Comparison of ENCODE assay signal across 1 cellular context in the genomic region with DNA sequence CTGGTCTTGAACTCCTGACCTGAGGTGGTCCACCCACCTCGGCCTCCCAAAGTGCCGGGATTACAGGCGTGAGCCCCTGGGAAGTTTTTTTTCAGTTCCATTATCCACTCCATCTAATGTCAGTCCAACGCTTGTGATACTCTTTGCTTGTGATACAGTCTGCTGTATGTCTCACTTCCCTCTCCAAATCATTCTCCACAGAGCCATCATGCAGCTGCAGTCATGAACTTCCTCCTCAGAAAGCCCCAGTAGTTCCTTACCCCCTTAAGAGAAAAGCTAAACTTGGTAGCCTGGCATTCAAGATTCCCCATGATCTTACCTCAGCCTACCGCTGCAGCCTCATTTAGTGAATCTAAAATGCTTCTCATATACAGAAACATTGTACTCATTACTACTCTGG.
A peak's percentile ranks its signal among the peaks of the same experiment; 100 is the strongest.
TF ChIP-seq lines count a peak whose summit lies in the region.

No MANE protein-coding gene starts in this region.

TF ChIP-seq in GM12878, 131 proteins besides CTCF, POLR2A, EP300 and RAD21 (continues in another document):
- no peak for TF ChIP-seq KDM1A (IDR thresholded peaks at IDR 0.05; ENCODE audit: borderline replicate concordance)
- no peak for TF ChIP-seq ATF7 (IDR thresholded peaks at IDR 0.05; ENCODE audit: low read depth)
- no peak for TF ChIP-seq GABPA (IDR thresholded peaks at IDR 0.05; ENCODE audit: low read depth)
- TF ChIP-seq CREM (IDR thresholded peaks at IDR 0.05; ENCODE audit: low read depth) = no peak
- no peak for TF ChIP-seq EGR1 (IDR thresholded peaks at IDR 0.05; ENCODE audit: borderline replicate concordance in 1 of 2, low read depth in 2 of 2, low read length in 2 of 2)
- 0 out of 2 replicates have a peak, but pooled peaks have one; percentile 26 for TF ChIP-seq MEF2A (IDR thresholded peaks at IDR 0.05; ENCODE audit: insufficient read depth, low read depth, low read length)
- TF ChIP-seq, protein P1, sequence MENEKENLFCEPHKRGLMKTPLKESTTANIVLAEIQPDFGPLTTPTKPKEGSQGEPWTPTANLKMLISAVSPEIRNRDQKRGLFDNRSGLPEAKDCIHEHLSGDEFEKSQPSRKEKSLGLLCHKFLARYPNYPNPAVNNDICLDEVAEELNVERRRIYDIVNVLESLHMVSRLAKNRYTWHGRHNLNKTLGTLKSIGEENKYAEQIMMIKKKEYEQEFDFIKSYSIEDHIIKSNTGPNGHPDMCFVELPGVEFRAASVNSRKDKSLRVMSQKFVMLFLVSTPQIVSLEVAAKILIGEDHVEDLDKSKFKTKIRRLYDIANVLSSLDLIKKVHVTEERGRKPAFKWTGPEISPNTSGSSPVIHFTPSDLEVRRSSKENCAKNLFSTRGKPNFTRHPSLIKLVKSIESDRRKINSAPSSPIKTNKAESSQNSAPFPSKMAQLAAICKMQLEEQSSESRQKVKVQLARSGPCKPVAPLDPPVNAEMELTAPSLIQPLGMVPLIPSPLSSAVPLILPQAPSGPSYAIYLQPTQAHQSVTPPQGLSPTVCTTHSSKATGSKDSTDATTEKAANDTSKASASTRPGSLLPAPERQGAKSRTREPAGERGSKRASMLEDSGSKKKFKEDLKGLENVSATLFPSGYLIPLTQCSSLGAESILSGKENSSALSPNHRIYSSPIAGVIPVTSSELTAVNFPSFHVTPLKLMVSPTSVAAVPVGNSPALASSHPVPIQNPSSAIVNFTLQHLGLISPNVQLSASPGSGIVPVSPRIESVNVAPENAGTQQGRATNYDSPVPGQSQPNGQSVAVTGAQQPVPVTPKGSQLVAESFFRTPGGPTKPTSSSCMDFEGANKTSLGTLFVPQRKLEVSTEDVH (IDR thresholded peaks at IDR 0.05; ENCODE audit: low read depth, partially characterized antibody) = no peak
- no peak for TF ChIP-seq SIN3A (IDR thresholded peaks at IDR 0.05; ENCODE audit: low read depth, low read length)
- TF ChIP-seq NR2C1 (IDR thresholded peaks at IDR 0.05) = no peak
- TF ChIP-seq, protein P2, sequence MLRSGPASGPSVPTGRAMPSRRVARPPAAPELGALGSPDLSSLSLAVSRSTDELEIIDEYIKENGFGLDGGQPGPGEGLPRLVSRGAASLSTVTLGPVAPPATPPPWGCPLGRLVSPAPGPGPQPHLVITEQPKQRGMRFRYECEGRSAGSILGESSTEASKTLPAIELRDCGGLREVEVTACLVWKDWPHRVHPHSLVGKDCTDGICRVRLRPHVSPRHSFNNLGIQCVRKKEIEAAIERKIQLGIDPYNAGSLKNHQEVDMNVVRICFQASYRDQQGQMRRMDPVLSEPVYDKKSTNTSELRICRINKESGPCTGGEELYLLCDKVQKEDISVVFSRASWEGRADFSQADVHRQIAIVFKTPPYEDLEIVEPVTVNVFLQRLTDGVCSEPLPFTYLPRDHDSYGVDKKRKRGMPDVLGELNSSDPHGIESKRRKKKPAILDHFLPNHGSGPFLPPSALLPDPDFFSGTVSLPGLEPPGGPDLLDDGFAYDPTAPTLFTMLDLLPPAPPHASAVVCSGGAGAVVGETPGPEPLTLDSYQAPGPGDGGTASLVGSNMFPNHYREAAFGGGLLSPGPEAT (IDR thresholded peaks at IDR 0.05; ENCODE audit: low read depth) = peak; percentile 45; the same call in 1 of the 2 replicates
- TF ChIP-seq CEBPB (IDR thresholded peaks at IDR 0.05; ENCODE audit: borderline replicate concordance in 1 of 2, low read depth in 2 of 2, low read length in 2 of 2) = no peak
- no peak for TF ChIP-seq POLR2AphosphoS5 (IDR thresholded peaks at IDR 0.05; ENCODE audit: low read length)
- no peak for TF ChIP-seq FOXK2 (IDR thresholded peaks at IDR 0.05)
- TF ChIP-seq ZNF622 (IDR thresholded peaks at IDR 0.05) = no peak
- no peak for TF ChIP-seq TCF12 (IDR thresholded peaks at IDR 0.05; ENCODE audit: low read depth, low read length)
- TF ChIP-seq KLF5 (IDR thresholded peaks at IDR 0.05; ENCODE audit: partially characterized antibody) = no peak
- no peak for TF ChIP-seq BACH1 (IDR thresholded peaks at IDR 0.05; ENCODE audit: borderline replicate concordance)
- TF ChIP-seq FOXM1 (IDR thresholded peaks at IDR 0.05; ENCODE audit: low read depth, low read length) = no peak
- TF ChIP-seq, protein P3, sequence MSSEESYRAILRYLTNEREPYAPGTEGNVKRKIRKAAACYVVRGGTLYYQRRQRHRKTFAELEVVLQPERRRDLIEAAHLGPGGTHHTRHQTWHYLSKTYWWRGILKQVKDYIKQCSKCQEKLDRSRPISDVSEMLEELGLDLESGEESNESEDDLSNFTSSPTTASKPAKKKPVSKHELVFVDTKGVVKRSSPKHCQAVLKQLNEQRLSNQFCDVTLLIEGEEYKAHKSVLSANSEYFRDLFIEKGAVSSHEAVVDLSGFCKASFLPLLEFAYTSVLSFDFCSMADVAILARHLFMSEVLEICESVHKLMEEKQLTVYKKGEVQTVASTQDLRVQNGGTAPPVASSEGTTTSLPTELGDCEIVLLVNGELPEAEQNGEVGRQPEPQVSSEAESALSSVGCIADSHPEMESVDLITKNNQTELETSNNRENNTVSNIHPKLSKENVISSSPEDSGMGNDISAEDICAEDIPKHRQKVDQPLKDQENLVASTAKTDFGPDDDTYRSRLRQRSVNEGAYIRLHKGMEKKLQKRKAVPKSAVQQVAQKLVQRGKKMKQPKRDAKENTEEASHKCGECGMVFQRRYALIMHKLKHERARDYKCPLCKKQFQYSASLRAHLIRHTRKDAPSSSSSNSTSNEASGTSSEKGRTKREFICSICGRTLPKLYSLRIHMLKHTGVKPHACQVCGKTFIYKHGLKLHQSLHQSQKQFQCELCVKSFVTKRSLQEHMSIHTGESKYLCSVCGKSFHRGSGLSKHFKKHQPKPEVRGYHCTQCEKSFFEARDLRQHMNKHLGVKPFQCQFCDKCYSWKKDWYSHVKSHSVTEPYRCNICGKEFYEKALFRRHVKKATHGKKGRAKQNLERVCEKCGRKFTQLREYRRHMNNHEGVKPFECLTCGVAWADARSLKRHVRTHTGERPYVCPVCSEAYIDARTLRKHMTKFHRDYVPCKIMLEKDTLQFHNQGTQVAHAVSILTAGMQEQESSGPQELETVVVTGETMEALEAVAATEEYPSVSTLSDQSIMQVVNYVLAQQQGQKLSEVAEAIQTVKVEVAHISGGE (CRISPR knock-in tag; IDR thresholded peaks at IDR 0.05) = no peak
- no peak for TF ChIP-seq SUZ12 (IDR thresholded peaks at IDR 0.05; ENCODE audit: unreplicated experiment)
- no peak for TF ChIP-seq MTA2 (IDR thresholded peaks at IDR 0.05; ENCODE audit: low read depth)
- TF ChIP-seq TCF7 (IDR thresholded peaks at IDR 0.05; ENCODE audit: borderline replicate concordance) = no peak
- TF ChIP-seq, protein P4, sequence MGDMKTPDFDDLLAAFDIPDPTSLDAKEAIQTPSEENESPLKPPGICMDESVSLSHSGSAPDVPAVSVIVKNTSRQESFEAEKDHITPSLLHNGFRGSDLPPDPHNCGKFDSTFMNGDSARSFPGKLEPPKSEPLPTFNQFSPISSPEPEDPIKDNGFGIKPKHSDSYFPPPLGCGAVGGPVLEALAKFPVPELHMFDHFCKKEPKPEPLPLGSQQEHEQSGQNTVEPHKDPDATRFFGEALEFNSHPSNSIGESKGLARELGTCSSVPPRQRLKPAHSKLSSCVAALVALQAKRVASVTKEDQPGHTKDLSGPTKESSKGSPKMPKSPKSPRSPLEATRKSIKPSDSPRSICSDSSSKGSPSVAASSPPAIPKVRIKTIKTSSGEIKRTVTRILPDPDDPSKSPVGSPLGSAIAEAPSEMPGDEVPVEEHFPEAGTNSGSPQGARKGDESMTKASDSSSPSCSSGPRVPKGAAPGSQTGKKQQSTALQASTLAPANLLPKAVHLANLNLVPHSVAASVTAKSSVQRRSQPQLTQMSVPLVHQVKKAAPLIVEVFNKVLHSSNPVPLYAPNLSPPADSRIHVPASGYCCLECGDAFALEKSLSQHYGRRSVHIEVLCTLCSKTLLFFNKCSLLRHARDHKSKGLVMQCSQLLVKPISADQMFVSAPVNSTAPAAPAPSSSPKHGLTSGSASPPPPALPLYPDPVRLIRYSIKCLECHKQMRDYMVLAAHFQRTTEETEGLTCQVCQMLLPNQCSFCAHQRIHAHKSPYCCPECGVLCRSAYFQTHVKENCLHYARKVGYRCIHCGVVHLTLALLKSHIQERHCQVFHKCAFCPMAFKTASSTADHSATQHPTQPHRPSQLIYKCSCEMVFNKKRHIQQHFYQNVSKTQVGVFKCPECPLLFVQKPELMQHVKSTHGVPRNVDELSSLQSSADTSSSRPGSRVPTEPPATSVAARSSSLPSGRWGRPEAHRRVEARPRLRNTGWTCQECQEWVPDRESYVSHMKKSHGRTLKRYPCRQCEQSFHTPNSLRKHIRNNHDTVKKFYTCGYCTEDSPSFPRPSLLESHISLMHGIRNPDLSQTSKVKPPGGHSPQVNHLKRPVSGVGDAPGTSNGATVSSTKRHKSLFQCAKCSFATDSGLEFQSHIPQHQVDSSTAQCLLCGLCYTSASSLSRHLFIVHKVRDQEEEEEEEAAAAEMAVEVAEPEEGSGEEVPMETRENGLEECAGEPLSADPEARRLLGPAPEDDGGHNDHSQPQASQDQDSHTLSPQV (IDR thresholded peaks at IDR 0.05) = no peak
- TF ChIP-seq JUND (IDR thresholded peaks at IDR 0.05; ENCODE audit: low read depth, low read length) = no peak
- peak; percentile 52 for TF ChIP-seq IKZF1 (conservative IDR thresholded peaks at IDR 0.05)
- TF ChIP-seq, protein P5, sequence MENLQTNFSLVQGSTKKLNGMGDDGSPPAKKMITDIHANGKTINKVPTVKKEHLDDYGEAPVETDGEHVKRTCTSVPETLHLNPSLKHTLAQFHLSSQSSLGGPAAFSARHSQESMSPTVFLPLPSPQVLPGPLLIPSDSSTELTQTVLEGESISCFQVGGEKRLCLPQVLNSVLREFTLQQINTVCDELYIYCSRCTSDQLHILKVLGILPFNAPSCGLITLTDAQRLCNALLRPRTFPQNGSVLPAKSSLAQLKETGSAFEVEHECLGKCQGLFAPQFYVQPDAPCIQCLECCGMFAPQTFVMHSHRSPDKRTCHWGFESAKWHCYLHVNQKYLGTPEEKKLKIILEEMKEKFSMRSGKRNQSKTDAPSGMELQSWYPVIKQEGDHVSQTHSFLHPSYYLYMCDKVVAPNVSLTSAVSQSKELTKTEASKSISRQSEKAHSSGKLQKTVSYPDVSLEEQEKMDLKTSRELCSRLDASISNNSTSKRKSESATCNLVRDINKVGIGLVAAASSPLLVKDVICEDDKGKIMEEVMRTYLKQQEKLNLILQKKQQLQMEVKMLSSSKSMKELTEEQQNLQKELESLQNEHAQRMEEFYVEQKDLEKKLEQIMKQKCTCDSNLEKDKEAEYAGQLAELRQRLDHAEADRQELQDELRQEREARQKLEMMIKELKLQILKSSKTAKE (IDR thresholded peaks at IDR 0.05; ENCODE audit: low read depth, poor library complexity, severe bottlenecking) = peak; percentile 28
- TF ChIP-seq SMAD5 (IDR thresholded peaks at IDR 0.05; ENCODE audit: low read depth) = no peak
- TF ChIP-seq IRF4 (IDR thresholded peaks at IDR 0.05; ENCODE audit: low read depth, low read length) = 0 out of 2 replicates have a peak, but pooled peaks have one; percentile 39
- no peak for TF ChIP-seq SREBF2 (IDR thresholded peaks at IDR 0.05; ENCODE audit: low read length)
- no peak for TF ChIP-seq ASH2L (IDR thresholded peaks at IDR 0.05; ENCODE audit: borderline replicate concordance, low read depth)
- TF ChIP-seq, protein P6, sequence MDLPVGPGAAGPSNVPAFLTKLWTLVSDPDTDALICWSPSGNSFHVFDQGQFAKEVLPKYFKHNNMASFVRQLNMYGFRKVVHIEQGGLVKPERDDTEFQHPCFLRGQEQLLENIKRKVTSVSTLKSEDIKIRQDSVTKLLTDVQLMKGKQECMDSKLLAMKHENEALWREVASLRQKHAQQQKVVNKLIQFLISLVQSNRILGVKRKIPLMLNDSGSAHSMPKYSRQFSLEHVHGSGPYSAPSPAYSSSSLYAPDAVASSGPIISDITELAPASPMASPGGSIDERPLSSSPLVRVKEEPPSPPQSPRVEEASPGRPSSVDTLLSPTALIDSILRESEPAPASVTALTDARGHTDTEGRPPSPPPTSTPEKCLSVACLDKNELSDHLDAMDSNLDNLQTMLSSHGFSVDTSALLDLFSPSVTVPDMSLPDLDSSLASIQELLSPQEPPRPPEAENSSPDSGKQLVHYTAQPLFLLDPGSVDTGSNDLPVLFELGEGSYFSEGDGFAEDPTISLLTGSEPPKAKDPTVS (IDR thresholded peaks at IDR 0.05; ENCODE audit: low read depth, low read length) = no peak
- TF ChIP-seq CBX5 (IDR thresholded peaks at IDR 0.05; ENCODE audit: low read depth) = no peak
- TF ChIP-seq, protein P7, sequence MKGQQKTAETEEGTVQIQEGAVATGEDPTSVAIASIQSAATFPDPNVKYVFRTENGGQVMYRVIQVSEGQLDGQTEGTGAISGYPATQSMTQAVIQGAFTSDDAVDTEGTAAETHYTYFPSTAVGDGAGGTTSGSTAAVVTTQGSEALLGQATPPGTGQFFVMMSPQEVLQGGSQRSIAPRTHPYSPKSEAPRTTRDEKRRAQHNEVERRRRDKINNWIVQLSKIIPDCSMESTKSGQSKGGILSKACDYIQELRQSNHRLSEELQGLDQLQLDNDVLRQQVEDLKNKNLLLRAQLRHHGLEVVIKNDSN (IDR thresholded peaks at IDR 0.05; ENCODE audit: borderline replicate concordance, extremely low read length, insufficient read depth, low read depth, low read length) = no peak
- no peak for TF ChIP-seq PAX8 (IDR thresholded peaks at IDR 0.05)
- TF ChIP-seq, protein P8, sequence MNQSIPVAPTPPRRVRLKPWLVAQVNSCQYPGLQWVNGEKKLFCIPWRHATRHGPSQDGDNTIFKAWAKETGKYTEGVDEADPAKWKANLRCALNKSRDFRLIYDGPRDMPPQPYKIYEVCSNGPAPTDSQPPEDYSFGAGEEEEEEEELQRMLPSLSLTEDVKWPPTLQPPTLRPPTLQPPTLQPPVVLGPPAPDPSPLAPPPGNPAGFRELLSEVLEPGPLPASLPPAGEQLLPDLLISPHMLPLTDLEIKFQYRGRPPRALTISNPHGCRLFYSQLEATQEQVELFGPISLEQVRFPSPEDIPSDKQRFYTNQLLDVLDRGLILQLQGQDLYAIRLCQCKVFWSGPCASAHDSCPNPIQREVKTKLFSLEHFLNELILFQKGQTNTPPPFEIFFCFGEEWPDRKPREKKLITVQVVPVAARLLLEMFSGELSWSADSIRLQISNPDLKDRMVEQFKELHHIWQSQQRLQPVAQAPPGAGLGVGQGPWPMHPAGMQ (IDR thresholded peaks at IDR 0.05; ENCODE audit: borderline replicate concordance) = no peak
- no peak for TF ChIP-seq TARDBP (IDR thresholded peaks at IDR 0.05; ENCODE audit: borderline replicate concordance)
- 0 out of 2 replicates have a peak, but pooled peaks have one; percentile 32 for TF ChIP-seq MXI1 (IDR thresholded peaks at IDR 0.05; ENCODE audit: low read depth, low read length)
- no peak for TF ChIP-seq SUPT20H (IDR thresholded peaks at IDR 0.05; ENCODE audit: borderline replicate concordance, control insufficient read depth, low read depth, low read length)
- TF ChIP-seq DPF2 (IDR thresholded peaks at IDR 0.05) = no peak
- TF ChIP-seq EED (IDR thresholded peaks at IDR 0.05; ENCODE audit: low read depth) = peak; percentile 67; the same call in 1 of the 2 replicates
- TF ChIP-seq, protein P9, sequence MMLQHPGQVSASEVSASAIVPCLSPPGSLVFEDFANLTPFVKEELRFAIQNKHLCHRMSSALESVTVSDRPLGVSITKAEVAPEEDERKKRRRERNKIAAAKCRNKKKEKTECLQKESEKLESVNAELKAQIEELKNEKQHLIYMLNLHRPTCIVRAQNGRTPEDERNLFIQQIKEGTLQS (IDR thresholded peaks at IDR 0.05; ENCODE audit: borderline replicate concordance, extremely low read depth, low read depth, low read length) = no peak
- TF ChIP-seq, protein P10, sequence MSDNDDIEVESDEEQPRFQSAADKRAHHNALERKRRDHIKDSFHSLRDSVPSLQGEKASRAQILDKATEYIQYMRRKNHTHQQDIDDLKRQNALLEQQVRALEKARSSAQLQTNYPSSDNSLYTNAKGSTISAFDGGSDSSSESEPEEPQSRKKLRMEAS (IDR thresholded peaks at IDR 0.05; ENCODE audit: low read depth, low read length) = no peak
